15 cellular contexts compared by ENCODE assay signal in the genomic region with DNA sequence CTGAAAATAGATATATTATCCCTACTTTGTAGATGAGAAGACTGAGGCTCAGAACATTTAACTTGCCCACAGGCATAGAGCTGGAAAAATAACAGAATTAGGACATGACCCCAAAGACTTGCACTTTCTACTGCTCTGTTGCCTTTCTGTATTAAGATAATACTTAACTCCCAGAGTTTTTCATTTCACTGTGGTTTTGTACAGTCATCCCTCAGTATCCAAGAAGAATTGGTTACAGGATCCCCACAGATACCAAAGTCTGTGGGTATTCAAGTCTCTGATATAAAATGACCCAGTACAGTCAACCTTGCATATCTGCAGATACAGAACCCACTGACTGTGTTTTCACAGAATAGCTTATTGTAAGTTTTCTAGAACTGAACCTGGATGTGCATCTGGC. TPM values are rescaled to one million over a fixed set of nuclear protein-coding genes. Genes with fewer than 3 reads are reported as not detected.
DNase-seq lines count a peak whose midpoint lies in the region; ATAC-seq and TF ChIP-seq lines count a peak whose summit lies in the region.
"Had no signal": no experiment of that assay in that cellular context is flagged by ENCODE, and none has a peak within 500 bp of the region (broad histone marks: within the 10 kb centered on the region; RNA-seq: fewer than 3 reads in every experiment).

No MANE protein-coding gene starts in this region.

- no peak overlapping the region for H2BK12ac ChIP-seq in mesenchymal stem cell (ENCODE audit: low read length in 2 of 2)

- H4K91ac ChIP-seq in IMR-90 (ENCODE audit: insufficient read depth, low read depth, low read length): no peak overlapping the region
- H4K91ac ChIP-seq in mesenchymal stem cell (ENCODE audit: low read length): no peak overlapping the region

- dilution Hi-C loops in IMR-90 (cut with HindIII; ENCODE audit: low sequenced_read_pairs, unreplicated experiment): no loop called here

- no peak overlapping the region for H2BK20ac ChIP-seq in IMR-90 (ENCODE audit: low read depth, low read length)

- no peak overlapping the region for H2AK9ac ChIP-seq in IMR-90 (replicated peaks; ENCODE audit: low read depth, low read length, poor library complexity)

- H3K79me1 ChIP-seq in IMR-90 (ENCODE audit: low read depth in 1 of 2, low read length in 2 of 2): 0 out of 4 replicates have a peak, but pooled peaks cover 0 to 3% of the 10 kb centered on the region in 2 experiments
- H3K79me1 ChIP-seq in mesenchymal stem cell (replicated peaks; ENCODE audit: low read length, poor library complexity, severe bottlenecking): peaks cover 9% of the 10 kb centered on the region

- H4K5ac ChIP-seq in IMR-90 (ENCODE audit: low read depth, low read length): no peak overlapping the region

- H2AK5ac ChIP-seq in IMR-90 (ENCODE audit: low read depth, low read length) (no peak overlapping the region), mesenchymal stem cell (ENCODE audit: low read length, severe bottlenecking) (no peak overlapping the region)

- H2BK5ac ChIP-seq in IMR-90 (ENCODE audit: low read depth, low read length, poor library complexity, severe bottlenecking): no peak overlapping the region
- no peak overlapping the region for H2BK5ac ChIP-seq in mesenchymal stem cell (ENCODE audit: low read depth, low read length, poor library complexity, severe bottlenecking)

- CTCF ChIA-PET in IMR-90 (lab: Yijun Ruan, JAX): no interaction called here

- no peaks in the 10 kb centered on the region for H4K20me1 ChIP-seq in IMR-90 (ENCODE audit: insufficient read depth, low read length)
- H4K20me1 ChIP-seq: BLaER1 treated with 17β-estradiol and CSF1 and Interleukin-3, amounts not matched to agents 10 nM and 100 nM had no signal

- TF ChIP-seq POLR2A in IMR-90 (IDR thresholded peaks at IDR 0.05; ENCODE audit: low read depth, low read length): no peak

- H3K9me1 ChIP-seq in IMR-90 (ENCODE audit: insufficient read depth, low read length): no peaks in the 10 kb centered on the region

- H3K18ac ChIP-seq in IMR-90 (ENCODE audit: low read depth, low read length): no peak overlapping the region
- no peak overlapping the region for H3K18ac ChIP-seq in mesenchymal stem cell (ENCODE audit: low read depth in 1 of 2, low read length in 2 of 2)

- BruUV-seq in IMR-90 (replicated peaks; lab: Mats Ljungman, UMichigan): no TSS peak

- no peak overlapping the region for H2BK15ac ChIP-seq in IMR-90 (ENCODE audit: low read depth, low read length)
- H2BK15ac ChIP-seq in mesenchymal stem cell (ENCODE audit: low read depth, poor library complexity, severe bottlenecking): no peak overlapping the region

- TF ChIP-seq CTCF in IMR-90 (conservative IDR thresholded peaks at IDR 0.05; ENCODE audit: low read depth, low read length): no peak

- H4K8ac ChIP-seq in IMR-90 (ENCODE audit: low read depth in 2 of 2, low read length in 2 of 2) (no peak overlapping the region), mesenchymal stem cell (ENCODE audit: low read length) (no peak overlapping the region)

- H3K4ac ChIP-seq in IMR-90 (ENCODE audit: low read depth, low read length): no peak overlapping the region
- no peak overlapping the region for H3K4ac ChIP-seq in mesenchymal stem cell (ENCODE audit: low read depth in 1 of 2, low read length in 2 of 2)

- intact Hi-C loops in IMR-90 (cut with micrococcal nuclease): no loop called here

- H3K56ac ChIP-seq in IMR-90 (ENCODE audit: extremely low read depth, insufficient read depth, low read length): no peak overlapping the region

- H2BK120ac ChIP-seq in IMR-90 (ENCODE audit: low read depth, low read length) (no peak overlapping the region), mesenchymal stem cell (ENCODE audit: low read depth, low read length) (no peak overlapping the region)

- H3K9me3 ChIP-seq in IMR-90 (ENCODE audit: control insufficient read depth, insufficient read depth, low read length): no peaks in the 10 kb centered on the region
- H3K9me3 ChIP-seq in mesenchymal stem cell (ENCODE audit: control insufficient read depth, low read length): no peaks in the 10 kb centered on the region

- H3K36me3 ChIP-seq in IMR-90 (ENCODE audit: control insufficient read depth, insufficient read depth, low read length) (peaks cover 26% of the 10 kb centered on the region), mesenchymal stem cell (ENCODE audit: control insufficient read depth in 1 of 2, insufficient read depth in 2 of 2, low read depth in 1 of 2, low read length in 2 of 2) (peaks cover 34 to 98% of the 10 kb centered on the region in 2 experiments)

- H2AFZ ChIP-seq in IMR-90 (replicated peaks; ENCODE audit: low read length, poor library complexity) (no peak overlapping the region), mesenchymal stem cell (ENCODE audit: low read depth, low read length) (no peak overlapping the region)

- no peaks in the 10 kb centered on the region for H3K27me3 ChIP-seq in IMR-90 (ENCODE audit: control insufficient read depth, insufficient read depth, low read length)
- no peaks in the 10 kb centered on the region for H3K27me3 ChIP-seq in mesenchymal stem cell (ENCODE audit: control insufficient read depth in 1 of 2, insufficient read depth in 1 of 2, low read length in 2 of 2)
- H3K27me3 ChIP-seq: BLaER1 treated with 17β-estradiol and CSF1 and Interleukin-3, amounts not matched to agents 10 nM and 100 nM had no signal

- H3K27ac ChIP-seq in IMR-90 (ENCODE audit: insufficient read depth, low read length): no peak overlapping the region
- peak overlapping the region; percentile 46 for H3K27ac ChIP-seq in epithelial cell of prostate
- peak overlapping the region; percentile 53 for H3K27ac ChIP-seq in mesenchymal stem cell (ENCODE audit: low read length, poor library complexity, severe bottlenecking)
- H3K27ac ChIP-seq: BLaER1 treated with 17β-estradiol and CSF1 and Interleukin-3, amounts not matched to agents 10 nM and 100 nM had no signal

- in situ Hi-C loops in IMR-90 (cut with MboI; ENCODE audit: low sequenced_read_pairs): no loop called here

- no peak overlapping the region for H3K9ac ChIP-seq in IMR-90 (ENCODE audit: low read depth, low read length)
- H3K9ac ChIP-seq in mesenchymal stem cell (ENCODE audit: low read length): no peak overlapping the region
- H3K9ac ChIP-seq: BLaER1 treated with 17β-estradiol and CSF1 and Interleukin-3, amounts not matched to agents 10 nM and 100 nM had no signal

- H3K4me2 ChIP-seq in IMR-90 (ENCODE audit: low read depth, low read length) (no peak overlapping the region), mesenchymal stem cell (ENCODE audit: low read length, poor library complexity, severe bottlenecking) (no peak overlapping the region)
- H3K4me2 ChIP-seq: BLaER1 treated with 17β-estradiol and CSF1 and Interleukin-3, amounts not matched to agents 10 nM and 100 nM had no signal

- no peak overlapping the region for H3K14ac ChIP-seq in IMR-90 (replicated peaks; ENCODE audit: low read depth, low read length)
- no peak overlapping the region for H3K14ac ChIP-seq in mesenchymal stem cell (ENCODE audit: low read length in 2 of 2)

- H3K23ac ChIP-seq in IMR-90 (ENCODE audit: low read depth, low read length): no peak overlapping the region
- H3K23ac ChIP-seq in mesenchymal stem cell (ENCODE audit: low read length in 2 of 2): no peak overlapping the region

- DNase-seq in IMR-90 (peak; percentile 10), astrocyte of the hippocampus (ENCODE audit: low read depth, low spot score) (peak; percentile 29), epithelial cell of prostate (ENCODE audit: low read depth, low spot score) (no peak), mesenchymal stem cell (no peak), foreskin melanocyte (no peak)
- DNase-seq: ACHN; CD4-positive, CD25-positive, alpha-beta regulatory T cell; DMS 273 treated with DMSO at 0.1 percent for 48 hours; DMS79; GOT3; H9 had no signal

- no peak for ATAC-seq in IMR-90 (ENCODE audit: low read depth)
- no peak for ATAC-seq in HG02678 (IDR thresholded peaks at IDR 0.05; ENCODE audit: unreplicated experiment)
- ATAC-seq in HG03175 (IDR thresholded peaks at IDR 0.05; ENCODE audit: unreplicated experiment): no peak
- ATAC-seq: GM12878 had no signal

- H3K4me3 ChIP-seq in IMR-90 (ENCODE audit: insufficient read depth, low read depth, low read length) (no peak overlapping the region), mesenchymal stem cell (ENCODE audit: insufficient read depth in 1 of 2, low read depth in 1 of 2, low read length in 2 of 2) (no peak overlapping the region)
- H3K4me3 ChIP-seq: BLaER1 treated with 17β-estradiol and CSF1 and Interleukin-3, amounts not matched to agents 10 nM and 100 nM; GM12878 had no signal

- POLR2A ChIA-PET in IMR-90 (lab: Charles Lee; ENCODE audit: unreplicated experiment): no interaction called here

- TF ChIP-seq RAD21 in IMR-90 (IDR thresholded peaks at IDR 0.05; ENCODE audit: low read length): no peak

- no peaks in the 10 kb centered on the region for H3K4me1 ChIP-seq in IMR-90 (ENCODE audit: control insufficient read depth, insufficient read depth, low read length)
- peaks cover 3% of the 10 kb centered on the region for H3K4me1 ChIP-seq in mesenchymal stem cell (ENCODE audit: control insufficient read depth, insufficient read depth, low read depth, low read length)

TF ChIP-seq in IMR-90, 13 proteins besides CTCF, POLR2A, EP300 and RAD21 (continues in another document):
- no peak for TF ChIP-seq MAZ (IDR thresholded peaks at IDR 0.05; ENCODE audit: borderline replicate concordance, low read depth, low read length)
- no peak for TF ChIP-seq CHD1 (IDR thresholded peaks at IDR 0.05; ENCODE audit: low read depth, low read length)
- no peak for TF ChIP-seq RFX5 (IDR thresholded peaks at IDR 0.05; ENCODE audit: low read depth, low read length)
- TF ChIP-seq, protein P1, sequence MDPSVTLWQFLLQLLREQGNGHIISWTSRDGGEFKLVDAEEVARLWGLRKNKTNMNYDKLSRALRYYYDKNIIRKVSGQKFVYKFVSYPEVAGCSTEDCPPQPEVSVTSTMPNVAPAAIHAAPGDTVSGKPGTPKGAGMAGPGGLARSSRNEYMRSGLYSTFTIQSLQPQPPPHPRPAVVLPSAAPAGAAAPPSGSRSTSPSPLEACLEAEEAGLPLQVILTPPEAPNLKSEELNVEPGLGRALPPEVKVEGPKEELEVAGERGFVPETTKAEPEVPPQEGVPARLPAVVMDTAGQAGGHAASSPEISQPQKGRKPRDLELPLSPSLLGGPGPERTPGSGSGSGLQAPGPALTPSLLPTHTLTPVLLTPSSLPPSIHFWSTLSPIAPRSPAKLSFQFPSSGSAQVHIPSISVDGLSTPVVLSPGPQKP (IDR thresholded peaks at IDR 0.05; ENCODE audit: borderline replicate concordance, low read depth, low read length): no peak
- TF ChIP-seq NFE2L2 (IDR thresholded peaks at IDR 0.05; ENCODE audit: low read depth, low read length): no peak
- no peak for TF ChIP-seq MAFK (IDR thresholded peaks at IDR 0.05; ENCODE audit: low read depth, low read length)

RNA-seq across cellular contexts. Expression of a gene that starts 16.8 kb away (rescaled TPM):
- total RNA-seq in IMR-90 (2012; rRNA removed): 8.8 and 16.9 TPM in 2 replicates
- 8.7 and 11.1 TPM in 2 replicates for polyA plus RNA-seq in IMR-90 (2012; rRNA removed)
- polyA plus RNA-seq in IMR-90 (2012; cell fraction: cytosol; rRNA removed): 3.1 and 4.6 TPM in 2 replicates
- 8.2 and 13.5 TPM in 2 replicates for polyA plus RNA-seq in IMR-90 (2012; cell fraction: nucleus; rRNA removed; ENCODE audit: low replicate concordance)
- polyA plus RNA-seq in mesenchymal stem cell (2013, experiment 1 of 2): 18.7 TPM
- polyA plus RNA-seq in mesenchymal stem cell (2013, experiment 2 of 2): 19.3 TPM

Comparison
In these comparisons a context has a peak if more than half of its experiments do, and no peak if none do; other contexts are left out.
1. DNase-seq: peak in IMR-90 (single experiment) and astrocyte of the hippocampus (single experiment); none in epithelial cell of prostate (single experiment), mesenchymal stem cell (single experiment) and foreskin melanocyte (single experiment).